8 cellular contexts compared by ENCODE assay signal in the genomic region with DNA sequence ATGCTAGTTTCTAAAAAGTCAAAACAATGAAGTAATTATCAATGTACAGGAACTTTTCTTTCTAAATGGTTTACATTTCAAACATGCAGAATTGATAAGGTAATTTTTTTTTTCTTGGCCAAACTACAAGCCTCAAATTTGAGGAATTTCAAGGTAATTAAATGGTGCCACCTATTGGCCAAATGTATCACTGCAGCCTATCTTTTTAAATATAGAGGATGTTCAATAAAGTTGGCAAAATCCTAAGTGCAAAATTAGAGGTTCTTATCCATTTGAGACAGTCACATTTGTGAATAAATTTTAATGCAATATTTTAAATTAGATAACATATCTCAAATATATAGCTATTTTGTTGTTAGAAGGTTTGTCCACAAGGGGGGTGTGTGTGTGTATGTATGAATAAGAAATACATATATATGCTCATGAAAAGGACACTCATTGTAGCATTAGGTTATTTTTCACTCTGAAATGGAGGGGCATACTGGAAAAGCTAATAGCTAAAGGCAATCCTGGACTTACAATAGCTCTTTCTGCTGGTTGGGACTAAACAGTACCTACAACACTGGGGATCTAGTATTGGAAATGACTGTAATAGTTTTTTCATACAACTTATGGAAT. TPM values are rescaled to one million over a fixed set of nuclear protein-coding genes. Genes with fewer than 3 reads are reported as not detected.
DNase-seq lines count a peak whose midpoint lies in the region; ATAC-seq, FAIRE-seq and TF ChIP-seq lines count a peak whose summit lies in the region.

No MANE protein-coding gene starts in this region.

- H3K4me2 ChIP-seq in keratinocyte (ENCODE audit: control insufficient read depth, extremely low read depth, insufficient read depth, low read depth, low read length) = no peak overlapping the region

- dilution Hi-C loops in keratinocyte (cut with MboI; ENCODE audit: extremely low pct_ligation_motif_present, low sequenced_read_pairs) = loop anchor here (10.0 kb wide), 1 partner anchor 537 kb away; no protein-coding TSS in a partner anchor

- H4K20me1 ChIP-seq in keratinocyte (ENCODE audit: control insufficient read depth, extremely low read depth, insufficient read depth, low read length) = no peaks in the 10 kb centered on the region

- POLR2A ChIA-PET in A673 (lab: Charles Lee; ENCODE audit: low non-redundant PET) = no interaction called here

- CTCF ChIA-PET in A673 (lab: Charles Lee) = interaction anchor here (0.6 to 1.4 kb wide), 4 partner anchors 121 to 544 kb away, joined by 3 to 9 read pairs (median 4); no protein-coding TSS in a partner anchor
- CTCF ChIA-PET in activated naive CD4-positive, alpha-beta T cell treated with anti-CD3 and anti-CD28 coated beads, Interleukin-2, amount 10 ng/mL, durations not matched to agents 7 days and 5 days (lab: Charles Lee) = interaction anchor here (0.5 to 3.7 kb wide), 13 partner anchors 8 to 547 kb away, joined by 3 to 42 read pairs (median 3); no protein-coding TSS in a partner anchor

- H2AFZ ChIP-seq in keratinocyte (ENCODE audit: control insufficient read depth, low read length) = no peak overlapping the region

- H3K4me1 Mint-ChIP-seq in activated naive CD4-positive, alpha-beta T cell treated with anti-CD3 and anti-CD28 coated beads, Interleukin-2, amount 10 ng/mL, durations not matched to agents 7 days and 5 days = no peaks in the 10 kb centered on the region

- in situ Hi-C loops in transverse colon (cut with MboI; ENCODE audit: low pct_ligation_motif_present in 1 of 4, low pct_unique_long_range_greater_than_20kb in 1 of 4, low sequenced_read_pairs in 3 of 4) = loop anchor here (5.0 to 25.0 kb wide), 3 partner anchors 249 to 544 kb away; no protein-coding TSS in a partner anchor

- no peaks in the 10 kb centered on the region for H3K9me3 Mint-ChIP-seq in activated naive CD4-positive, alpha-beta T cell treated with anti-CD3 and anti-CD28 coated beads, Interleukin-2, amount 10 ng/mL, durations not matched to agents 7 days and 5 days

- H3K27me3 ChIP-seq in A673 (replicated peaks; ENCODE audit: insufficient read depth, low read depth, low read length, poor library complexity) (no peaks in the 10 kb centered on the region), adrenal gland (no peaks in the 10 kb centered on the region), keratinocyte (ENCODE audit: control insufficient read depth, extremely low read depth, insufficient read depth, low read length) (no peaks in the 10 kb centered on the region), transverse colon (no peaks in the 10 kb centered on the region)

- H3K9me1 ChIP-seq in keratinocyte (ENCODE audit: control insufficient read depth, extremely low read depth, insufficient read depth, low read length) = no peaks in the 10 kb centered on the region

- intact Hi-C loops in A673 (cut with micrococcal nuclease; ENCODE audit: unreplicated experiment) (loop anchor here (1.0 to 10.0 kb wide), 4 partner anchors 127 to 627 kb away; no protein-coding TSS in a partner anchor), adrenal gland (cut with DNase I) (loop anchor here in 1 of 2 donors (5.0 kb wide), 1 partner anchor 544 kb away; no protein-coding TSS in a partner anchor), transverse colon (cut with DNase I; ENCODE audit: low total_unique reads) (no loop called here)

- H3K9me3 ChIP-seq in A673 (ENCODE audit: low read depth, low read length, poor library complexity, severe bottlenecking) (no peaks in the 10 kb centered on the region), adrenal gland (replicated peaks in 1 of 3) (no peaks in the 10 kb centered on the region), keratinocyte (ENCODE audit: control insufficient read depth, low read depth, low read length) (no peaks in the 10 kb centered on the region), transverse colon (no peaks in the 10 kb centered on the region)

- DNase-seq in A673 (ENCODE audit: low spot score) (peak; percentile 57), EH (ENCODE audit: low read depth) (peak; percentile 38), NB4 (ENCODE audit: low read depth) (peak; percentile 60), adrenal gland (peak in 2 of 7 donors; percentile 30 to 40), keratinocyte (ENCODE audit: low read depth, low spot score) (no peak), transverse colon (no peak)
- no peak for DNase-seq in activated naive CD4-positive, alpha-beta T cell treated with anti-CD3 and anti-CD28 coated beads, Interleukin-2, amount 10 ng/mL, durations not matched to agents 7 days and 5 days

- no peak overlapping the region for H3K27ac Mint-ChIP-seq in activated naive CD4-positive, alpha-beta T cell treated with anti-CD3 and anti-CD28 coated beads, Interleukin-2, amount 10 ng/mL, durations not matched to agents 7 days and 5 days

- H3K9ac ChIP-seq in keratinocyte (ENCODE audit: control insufficient read depth, extremely low read depth, insufficient read depth, low read length) = no peak overlapping the region

- no peak overlapping the region for H3K4me3 Mint-ChIP-seq in activated naive CD4-positive, alpha-beta T cell treated with anti-CD3 and anti-CD28 coated beads, Interleukin-2, amount 10 ng/mL, durations not matched to agents 7 days and 5 days

- peaks cover 14% of the 10 kb centered on the region for H3K27me3 Mint-ChIP-seq in activated naive CD4-positive, alpha-beta T cell treated with anti-CD3 and anti-CD28 coated beads, Interleukin-2, amount 10 ng/mL, durations not matched to agents 7 days and 5 days

- no peak for ATAC-seq in GM21825 (IDR thresholded peaks at IDR 0.05; ENCODE audit: unreplicated experiment)

- BruUV-seq in A673 (replicated peaks; lab: Mats Ljungman, UMichigan) = no TSS peak

- H3K4me3 ChIP-seq in A673 (ENCODE audit: low read depth, low read length, poor library complexity, severe bottlenecking) = no peak overlapping the region
- no peak overlapping the region for H3K4me3 ChIP-seq in NB4 (ENCODE audit: low read depth, low read length)
- H3K4me3 ChIP-seq in adrenal gland = no peak overlapping the region
- no peak overlapping the region for H3K4me3 ChIP-seq in keratinocyte (ENCODE audit: control insufficient read depth in 2 of 3, extremely low read depth in 1 of 3, insufficient read depth in 2 of 3, low read depth in 1 of 3, low read length in 3 of 3)
- H3K4me3 ChIP-seq in transverse colon = no peak overlapping the region

- FAIRE-seq in keratinocyte (lab: Jason Lieb, UNC) = no peak

- TF ChIP-seq CTCF in A673 (conservative IDR thresholded peaks at IDR 0.05; ENCODE audit: low read depth, low read length) (peak; percentile 93), NB4 (IDR thresholded peaks at IDR 0.05; ENCODE audit: low read depth, low read length) (peak; percentile 58), adrenal gland (IDR thresholded peaks at IDR 0.05) (peak; percentile 64 to 94 (median 87)), keratinocyte (optimal IDR thresholded peaks at IDR 0.05 in 1 of 3, IDR thresholded peaks at IDR 0.05 in 1 of 3, conservative IDR thresholded peaks at IDR 0.05 in 1 of 3; ENCODE audit: extremely low read depth in 1 of 3, insufficient read depth in 2 of 3, low read length in 3 of 3) (peak in 2 of 3 experiments; percentile 41 to 57), transverse colon (IDR thresholded peaks at IDR 0.05) (peak; percentile 88 to 94 (median 92))

- no peak for TF ChIP-seq POLR2A in NB4 (IDR thresholded peaks at IDR 0.05; ENCODE audit: extremely low read depth, insufficient read length)
- TF ChIP-seq POLR2A in adrenal gland (IDR thresholded peaks at IDR 0.05) = no peak
- TF ChIP-seq POLR2A in transverse colon (IDR thresholded peaks at IDR 0.05) = no peak

- H3K27ac ChIP-seq in A673 (ENCODE audit: low read depth, low read length, poor library complexity, severe bottlenecking) (no peak overlapping the region), adrenal gland (no peak overlapping the region), keratinocyte (ENCODE audit: control insufficient read depth, insufficient read depth, low read length) (no peak overlapping the region), transverse colon (no peak overlapping the region)

- H3K4me1 ChIP-seq in A673 (ENCODE audit: insufficient read depth, low read length, poor library complexity, severe bottlenecking) = no peaks in the 10 kb centered on the region
- H3K4me1 ChIP-seq in adrenal gland (replicated peaks in 1 of 2) = peaks cover 0 to 11% of the 10 kb centered on the region in 2 donors
- peaks cover 2% of the 10 kb centered on the region for H3K4me1 ChIP-seq in keratinocyte (ENCODE audit: control insufficient read depth, extremely low read depth, insufficient read depth, low read length)
- peaks cover 0 to 14% (median 7%) of the 10 kb centered on the region in 4 donors for H3K4me1 ChIP-seq in transverse colon

- no peaks in the 10 kb centered on the region for H3K36me3 ChIP-seq in A673 (ENCODE audit: insufficient read depth, low read length, poor library complexity, severe bottlenecking)
- peaks cover 0 to 3% of the 10 kb centered on the region in 2 donors for H3K36me3 ChIP-seq in adrenal gland (replicated peaks in 1 of 2)
- no peaks in the 10 kb centered on the region for H3K36me3 ChIP-seq in keratinocyte (ENCODE audit: control insufficient read depth in 2 of 2, extremely low read depth in 1 of 2, insufficient read depth in 2 of 2, low read length in 2 of 2)
- H3K36me3 ChIP-seq in transverse colon = no peaks in the 10 kb centered on the region

- peaks cover 9% of the 10 kb centered on the region for H3K36me3 Mint-ChIP-seq in activated naive CD4-positive, alpha-beta T cell treated with anti-CD3 and anti-CD28 coated beads, Interleukin-2, amount 10 ng/mL, durations not matched to agents 7 days and 5 days

- no peaks in the 10 kb centered on the region for H3K79me2 ChIP-seq in keratinocyte (ENCODE audit: control insufficient read depth, insufficient read depth, low read length)

- TF ChIP-seq EP300 in transverse colon (IDR thresholded peaks at IDR 0.05; ENCODE audit: low read depth) = no peak

RNA-seq across cellular contexts. Expression of a gene that starts 26.2 kb away (rescaled TPM):
- total RNA-seq in A673 (2021) = 115 and 124 TPM in 2 replicates
- total RNA-seq in adrenal gland = 100 to 1,000 TPM in 3 of 8 donors, 10 to 100 TPM in 5; 45.9 to 124 (median 91.0) TPM
- 100 to 1,000 TPM in 1 of 3 donors, 10 to 100 TPM in 2; 28.0 to 123 (median 30.7) TPM for polyA plus RNA-seq in adrenal gland
- 93.8 to 140 TPM (median 99.7 TPM) in 3 replicates for polyA plus RNA-seq in keratinocyte
- polyA plus RNA-seq in keratinocyte (2011; ENCODE audit: low read depth) = 68.1 TPM
- 83.2 and 134 TPM in 2 replicates for polyA plus RNA-seq in keratinocyte (2011; cell fraction: cytosol; rRNA removed)
- polyA plus RNA-seq in keratinocyte (2011; cell fraction: nucleus; rRNA removed) = 42.3 and 66.3 TPM in 2 replicates
- polyA plus RNA-seq in keratinocyte (2012; ENCODE audit: low replicate concordance) = 100 and 156 TPM in 2 replicates
- 21.5 to 118 TPM (median 82.3 TPM) in 3 replicates for polyA minus RNA-seq in keratinocyte
- 80.8 TPM for polyA minus RNA-seq in keratinocyte (2011; cell fraction: cytosol; rRNA and poly(A)+ RNA removed)
- polyA minus RNA-seq in keratinocyte (2011; cell fraction: nucleus; rRNA and poly(A)+ RNA removed) = 20.9 and 34.6 TPM in 2 replicates
- 10 to 100 TPM in 3 of 4 donors, 1 to 10 TPM in 1; 7.8 to 91.6 (median 44.5) TPM for total RNA-seq in transverse colon

Comparison
In these comparisons a context has a peak if more than half of its experiments do, and no peak if none do; other contexts are left out.
1. DNase-seq: peak in A673 (single experiment), EH (single experiment) and NB4 (single experiment); none in keratinocyte (single experiment), transverse colon (single experiment) and activated naive CD4-positive, alpha-beta T cell treated with anti-CD3 and anti-CD28 coated beads, Interleukin-2, amount 10 ng/mL, durations not matched to agents 7 days and 5 days (single experiment).
2. Peak in every context shown above with its lines, with median percentiles within 50 percentile points of each other: CTCF ChIP-seq.